21 cellular contexts compared by ENCODE assay signal in the genomic region with DNA sequence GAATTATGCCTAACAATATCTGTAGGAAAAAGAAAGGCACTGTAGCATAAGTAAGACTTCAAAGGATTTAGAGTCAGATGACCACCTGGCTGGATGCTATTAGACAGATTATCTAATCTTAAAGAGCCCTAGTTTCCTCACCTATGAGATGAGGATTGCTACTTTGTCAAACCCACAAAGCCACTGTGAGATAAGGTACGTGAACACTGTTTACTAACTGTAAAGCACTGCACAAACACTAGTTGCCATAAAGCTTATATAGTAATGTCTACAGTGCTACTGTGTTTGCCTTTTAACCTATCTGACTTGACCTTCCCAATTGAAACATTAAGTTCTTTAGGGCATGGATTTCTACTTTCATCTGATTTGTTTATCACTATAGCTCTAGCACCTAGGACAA. TPM values are rescaled to one million over a fixed set of nuclear protein-coding genes. Genes with fewer than 3 reads are reported as not detected.
A peak's percentile ranks its signal among the peaks of the same experiment; 100 is the strongest.
DNase-seq lines count a peak whose midpoint lies in the region; ATAC-seq, FAIRE-seq and TF ChIP-seq lines count a peak whose summit lies in the region.
"Had no signal": no experiment of that assay in that cellular context is flagged by ENCODE, and none has a peak within 500 bp of the region (broad histone marks: within the 10 kb centered on the region; RNA-seq: fewer than 3 reads in every experiment).

No MANE protein-coding gene starts in this region.

- H3K36me3 Mint-ChIP-seq in CD4-positive, CD25-positive, alpha-beta regulatory T cell: peaks cover 78% of the 10 kb centered on the region
- peaks cover 69 to 76% of the 10 kb centered on the region in 2 donors for H3K36me3 Mint-ChIP-seq in CD4-positive, alpha-beta memory T cell
- H3K36me3 Mint-ChIP-seq in central memory CD8-positive, alpha-beta T cell (ENCODE audit: insufficient read depth): peaks cover 55% of the 10 kb centered on the region

- no peaks in the 10 kb centered on the region for H3K9me3 Mint-ChIP-seq in CD4-positive, CD25-positive, alpha-beta regulatory T cell
- peaks cover 0 to 2% (median 0%) of the 10 kb centered on the region in 8 donors for H3K9me3 Mint-ChIP-seq in CD4-positive, alpha-beta memory T cell
- no peaks in the 10 kb centered on the region for H3K9me3 Mint-ChIP-seq in central memory CD8-positive, alpha-beta T cell

- peak overlapping the region; percentile 18 for H3K27ac ChIP-seq in CD4-positive, CD25-positive, alpha-beta regulatory T cell (ENCODE audit: insufficient read depth, low read length, poor library complexity, severe bottlenecking)
- H3K27ac ChIP-seq in CD4-positive, alpha-beta memory T cell (ENCODE audit: low read depth, low read length): peak overlapping the region; percentile 14
- H3K27ac ChIP-seq: SJSA1 had no signal

- CTCF ChIA-PET in CD4-positive, alpha-beta memory T cell (lab: Charles Lee; ENCODE audit: partially characterized antibody): interaction anchor here (1.3 to 9.0 kb wide), 4 partner anchors 9 to 72 kb away, joined by 3 to 165 read pairs (median 44); a partner anchor contains a TSS

- FAIRE-seq in D721Med (lab: Jason Lieb, UNC): no peak
- FAIRE-seq: GM12878 had no signal

- intact Hi-C loops in CD4-positive, alpha-beta memory T cell (cut with micrococcal nuclease): no loop called here
- intact Hi-C loops in mucosa of descending colon (cut with DNase I, micrococcal nuclease): no loop called here

- POLR2A ChIA-PET in CD4-positive, alpha-beta memory T cell (lab: Charles Lee; ENCODE audit: partially characterized antibody): interaction anchor here (0.9 to 15.8 kb wide), 3 partner anchors 7 to 345 kb away, joined by 3 to 746 read pairs (median 7); a partner anchor contains a TSS

- H3K9me3 ChIP-seq in CD4-positive, CD25-positive, alpha-beta regulatory T cell (ENCODE audit: control insufficient read depth in 2 of 2, low read length in 2 of 2): no peaks in the 10 kb centered on the region
- no peaks in the 10 kb centered on the region for H3K9me3 ChIP-seq in CD4-positive, alpha-beta memory T cell (ENCODE audit: control insufficient read depth in 1 of 2, low read length in 2 of 2)
- H3K9me3 ChIP-seq in mucosa of descending colon: no peaks in the 10 kb centered on the region
- H3K9me3 ChIP-seq: HAP-1, MG63, SJSA1 had no signal

- peaks cover 15 to 86% (median 55%) of the 10 kb centered on the region in 4 donors for H3K4me1 Mint-ChIP-seq in CD4-positive, CD25-positive, alpha-beta regulatory T cell
- H3K4me1 Mint-ChIP-seq in CD4-positive, alpha-beta memory T cell: peaks cover 58 to 93% (median 75%) of the 10 kb centered on the region in 4 donors
- H3K4me1 Mint-ChIP-seq in central memory CD8-positive, alpha-beta T cell: peaks cover 47% of the 10 kb centered on the region

- H3K27me3 Mint-ChIP-seq in CD4-positive, CD25-positive, alpha-beta regulatory T cell: no peaks in the 10 kb centered on the region
- H3K27me3 Mint-ChIP-seq in CD4-positive, alpha-beta memory T cell: no peaks in the 10 kb centered on the region
- no peaks in the 10 kb centered on the region for H3K27me3 Mint-ChIP-seq in central memory CD8-positive, alpha-beta T cell

- no peak for ATAC-seq in CD4-positive, CD25-positive, alpha-beta regulatory T cell (ENCODE audit: low read depth in 2 of 2)
- ATAC-seq in central memory CD8-positive, alpha-beta T cell (replicated peaks; ENCODE audit: extremely low read depth, poor library complexity, severe bottlenecking): peak; percentile 56
- peak; percentile 32 for ATAC-seq in mucosa of descending colon
- no peak for ATAC-seq in HG03354 (IDR thresholded peaks at IDR 0.05; ENCODE audit: poor library complexity, severe bottlenecking, unreplicated experiment)
- ATAC-seq: GM12878, Panc1 had no signal

- peaks cover 35% of the 10 kb centered on the region for H3K4me1 ChIP-seq in CD4-positive, CD25-positive, alpha-beta regulatory T cell (ENCODE audit: control insufficient read depth, insufficient read depth, low read length, poor library complexity, severe bottlenecking)
- peaks cover 97% of the 10 kb centered on the region for H3K4me1 ChIP-seq in CD4-positive, alpha-beta memory T cell (ENCODE audit: insufficient read depth, low read length)
- H3K4me1 ChIP-seq in mucosa of descending colon (ENCODE audit: low read depth): peaks cover 3% of the 10 kb centered on the region
- H3K4me1 ChIP-seq: HAP-1, SJSA1 had no signal

- DNase-seq in CD4-positive, CD25-positive, alpha-beta regulatory T cell: no peak
- no peak for DNase-seq in CD4-positive, alpha-beta memory T cell
- no peak for DNase-seq in central memory CD8-positive, alpha-beta T cell (ENCODE audit: low spot score in 2 of 2)
- DNase-seq in mucosa of descending colon: no peak
- no peak for DNase-seq in D721Med (ENCODE audit: insufficient read length, low spot score)
- DNase-seq in SIG-M5 treated with dmso at 0.1 percent for 504 hours (lab: John Stamatoyannopoulos, UW; ENCODE audit: unreplicated experiment): no peak
- DNase-seq: C1 segment of cervical spinal cord, GF-D8, Kasumi-1, MG63, NCI-H1048, NCI-H1436 treated with DMSO at 0.1 percent for 48 hours, NCI-H2029, NCI-H2171 treated with DMSO at 0.1 percent for 48 hours, NCI-H446, NCI-H526 treated with DMSO at 0.1 percent for 48 hours had no signal

- no peak overlapping the region for H3K4me3 ChIP-seq in CD4-positive, CD25-positive, alpha-beta regulatory T cell (ENCODE audit: low read depth, low read length)
- H3K4me3 ChIP-seq in CD4-positive, alpha-beta memory T cell (ENCODE audit: low read length in 2 of 2): no peak overlapping the region
- no peak overlapping the region for H3K4me3 ChIP-seq in mucosa of descending colon
- H3K4me3 ChIP-seq: GM12878, HAP-1, MG63, SJSA1 had no signal

- H3K4me3 Mint-ChIP-seq in CD4-positive, CD25-positive, alpha-beta regulatory T cell: peak overlapping the region in 1 of 4 donors; percentile 4
- H3K4me3 Mint-ChIP-seq in CD4-positive, alpha-beta memory T cell: peak overlapping the region in 2 of 8 donors; percentile 6 to 11
- no peak overlapping the region for H3K4me3 Mint-ChIP-seq in central memory CD8-positive, alpha-beta T cell

- H3K36me3 ChIP-seq in CD4-positive, CD25-positive, alpha-beta regulatory T cell (ENCODE audit: control insufficient read depth, insufficient read depth, low read length): peaks cover 73% of the 10 kb centered on the region
- H3K36me3 ChIP-seq in CD4-positive, alpha-beta memory T cell (ENCODE audit: insufficient read depth, low read length): peaks cover 61% of the 10 kb centered on the region
- peaks cover 6% of the 10 kb centered on the region for H3K36me3 ChIP-seq in mucosa of descending colon (ENCODE audit: low read depth)

- H3K27me3 ChIP-seq in CD4-positive, CD25-positive, alpha-beta regulatory T cell (ENCODE audit: control insufficient read depth, insufficient read depth, low read length): no peaks in the 10 kb centered on the region
- H3K27me3 ChIP-seq in CD4-positive, alpha-beta memory T cell (ENCODE audit: insufficient read depth, low read length): no peaks in the 10 kb centered on the region
- H3K27me3 ChIP-seq: MG63, SJSA1 had no signal

- TF ChIP-seq CTCF in mucosa of descending colon (IDR thresholded peaks at IDR 0.05): no peak
- no peak for TF ChIP-seq CTCF in D721Med (IDR thresholded peaks at IDR 0.05; ENCODE audit: insufficient read depth, missing control alignments)

- peak overlapping the region; percentile 51 to 73 (median 70) for H3K27ac Mint-ChIP-seq in CD4-positive, CD25-positive, alpha-beta regulatory T cell
- peak overlapping the region; percentile 69 to 94 (median 75) for H3K27ac Mint-ChIP-seq in CD4-positive, alpha-beta memory T cell
- H3K27ac Mint-ChIP-seq in central memory CD8-positive, alpha-beta T cell (ENCODE audit: low read depth): peak overlapping the region; percentile 80

RNA-seq across cellular contexts. Expression of a gene that starts 10.3 kb away (rescaled TPM):
- 47.1 TPM for total RNA-seq in CD4-positive, CD25-positive, alpha-beta regulatory T cell
- 10 to 100 TPM; 20.7 to 28.9 (median 26.3) TPM for polyA plus RNA-seq in CD4-positive, CD25-positive, alpha-beta regulatory T cell
- total RNA-seq in CD4-positive, alpha-beta memory T cell: 10 to 100 TPM; 51.6 to 59.5 TPM
- 10 to 100 TPM; 21.7 to 31.2 TPM for polyA plus RNA-seq in CD4-positive, alpha-beta memory T cell
- 10 to 100 TPM; 14.9 to 15.3 (median 14.9) TPM for total RNA-seq in mucosa of descending colon

RNA-seq across cellular contexts. Expression of a gene that starts 26.0 kb away (rescaled TPM):
- total RNA-seq in CD4-positive, CD25-positive, alpha-beta regulatory T cell: 3.6 TPM
- 1 to 10 TPM; 1.7 to 7.0 (median 4.7) TPM for polyA plus RNA-seq in CD4-positive, CD25-positive, alpha-beta regulatory T cell
- total RNA-seq in CD4-positive, alpha-beta memory T cell: 1 to 10 TPM; 1.6 to 2.3 TPM
- polyA plus RNA-seq in CD4-positive, alpha-beta memory T cell: 1 to 10 TPM; 3.4 to 4.0 TPM
- not detected for total RNA-seq in mucosa of descending colon
- total RNA-seq: SJSA1 had no signal

RNA-seq across cellular contexts. Expression of a gene that starts 58.9 kb away (rescaled TPM):
- total RNA-seq in CD4-positive, CD25-positive, alpha-beta regulatory T cell: not detected
- polyA plus RNA-seq in CD4-positive, CD25-positive, alpha-beta regulatory T cell: not detected
- total RNA-seq in CD4-positive, alpha-beta memory T cell: not detected
- not detected for polyA plus RNA-seq in CD4-positive, alpha-beta memory T cell
- total RNA-seq in mucosa of descending colon: not detected
- total RNA-seq: GM12878 had no signal
- polyA plus RNA-seq: GM12878 had no signal

Comparison
In these comparisons a context has a peak if more than half of its experiments do, and no peak if none do; other contexts are left out.
1. ATAC-seq: peak in central memory CD8-positive, alpha-beta T cell (single experiment) and mucosa of descending colon (single experiment); none in CD4-positive, CD25-positive, alpha-beta regulatory T cell (0 of 2) and HG03354 (single experiment).
2. Peak in every context shown above with its lines, with median percentiles within 50 percentile points of each other: H3K27ac Mint-ChIP-seq.